In genomic region chr3:155026999-155027591, GRCh38 we compare ENCODE assay signal across 11 cellular contexts. TPM values are rescaled to one million over a fixed set of nuclear protein-coding genes. Genes with fewer than 3 reads are reported as not detected.
DNase-seq lines count a peak whose midpoint lies in the region; TF ChIP-seq lines count a peak whose summit lies in the region.
"Had no signal": no experiment of that assay in that cellular context is flagged by ENCODE, and none has a peak within 500 bp of the region (broad histone marks: within the 10 kb centered on the region; RNA-seq: fewer than 3 reads in every experiment).

No MANE protein-coding gene starts in this region.

- H2AFZ ChIP-seq in osteoblast (ENCODE audit: low read length) (peak overlapping the region; percentile 56), PC-9 (no peak overlapping the region)

- H3K27ac Mint-ChIP-seq in osteocyte (ENCODE audit: unreplicated experiment), result no peak overlapping the region
- H3K27ac Mint-ChIP-seq: activated CD4-positive, alpha-beta T cell treated with anti-CD3 and anti-CD28 coated beads for 36 hours; activated naive CD8-positive, alpha-beta T cell treated with anti-CD3 and anti-CD28 coated beads for 36 hours had no signal

- H3K36me3 Mint-ChIP-seq in osteocyte (ENCODE audit: unreplicated experiment), result peaks cover 3% of the 10 kb centered on the region
- H3K36me3 Mint-ChIP-seq: activated naive CD8-positive, alpha-beta T cell treated with anti-CD3 and anti-CD28 coated beads for 36 hours had no signal

- POLR2A ChIA-PET in PC-9 (lab: Charles Lee; ENCODE audit: unreplicated experiment), result no interaction called here

- H3K4me3 ChIP-seq in choroid plexus epithelial cell (ENCODE audit: low read depth, low read length) (no peak overlapping the region), osteoblast (ENCODE audit: insufficient read depth, low read length) (no peak overlapping the region), PC-9 (no peak overlapping the region)

- H3K79me2 ChIP-seq in osteoblast (ENCODE audit: insufficient read depth, low read length) (no peaks in the 10 kb centered on the region), PC-9 (ENCODE audit: low read depth) (no peaks in the 10 kb centered on the region)

- H3K4me2 ChIP-seq in osteoblast (ENCODE audit: insufficient read depth, low read length), result no peak overlapping the region
- H3K4me2 ChIP-seq in PC-9, result no peak overlapping the region

- no peaks in the 10 kb centered on the region for H3K9me3 Mint-ChIP-seq in osteocyte (ENCODE audit: unreplicated experiment)

- CTCF ChIA-PET in PC-9 (lab: Charles Lee), result no interaction called here

- no peaks in the 10 kb centered on the region for H3F3A ChIP-seq in PC-9 (ENCODE audit: insufficient read depth, low read depth)

- H3K4me3 Mint-ChIP-seq in osteocyte (ENCODE audit: unreplicated experiment), result no peak overlapping the region
- H3K4me3 Mint-ChIP-seq: activated CD4-positive, alpha-beta T cell treated with anti-CD3 and anti-CD28 coated beads for 36 hours; activated naive CD8-positive, alpha-beta T cell treated with anti-CD3 and anti-CD28 coated beads for 36 hours had no signal

- no peaks in the 10 kb centered on the region for H3K9me3 ChIP-seq in osteoblast (ENCODE audit: low read depth, low read length)
- no peaks in the 10 kb centered on the region for H3K9me3 ChIP-seq in PC-9 (ENCODE audit: insufficient read depth, low read depth)

- H3K27me3 ChIP-seq in osteoblast (ENCODE audit: insufficient read depth, low read length) (no peaks in the 10 kb centered on the region), PC-9 (ENCODE audit: insufficient read depth, low read depth) (no peaks in the 10 kb centered on the region)

- BruUV-seq in PC-9 (replicated peaks; lab: Mats Ljungman, UMichigan), result no TSS peak

- H3K27ac ChIP-seq in osteoblast (ENCODE audit: low read depth, low read length) (peak overlapping the region; percentile 9), PC-9 (no peak overlapping the region)

- intact Hi-C loops in PC-9 (cut with micrococcal nuclease; ENCODE audit: unreplicated experiment), result no loop called here

- H3K4me1 ChIP-seq in osteoblast (ENCODE audit: insufficient read depth, low read length) (peaks cover 22% of the 10 kb centered on the region), PC-9 (replicated peaks; ENCODE audit: insufficient read depth) (no peaks in the 10 kb centered on the region)

- peak; percentile 59 for DNase-seq in ELF-1 (ENCODE audit: low read depth, low spot score)
- peak; percentile 75 for DNase-seq in NCI-H82 (lab: John Stamatoyannopoulos, UW)
- peak; percentile 58 for DNase-seq in choroid plexus epithelial cell (ENCODE audit: low read depth)
- no peak for DNase-seq in osteoblast (ENCODE audit: insufficient read length, low spot score, missing footprints)
- no peak for DNase-seq in osteocyte (ENCODE audit: extremely low spot score, unreplicated experiment)
- no peak for DNase-seq in occipital lobe (lab: John Stamatoyannopoulos, UW)
- no peak for DNase-seq in amygdala (lab: John Stamatoyannopoulos, UW)
- no peak for DNase-seq in PC-9
- DNase-seq: activated CD4-positive, alpha-beta T cell treated with anti-CD3 and anti-CD28 coated beads for 36 hours; activated naive CD8-positive, alpha-beta T cell treated with anti-CD3 and anti-CD28 coated beads for 36 hours; GDM1 had no signal

- TF ChIP-seq CTCF in choroid plexus epithelial cell (conservative IDR thresholded peaks at IDR 0.05; ENCODE audit: low read depth, low read length) (no peak), osteoblast (IDR thresholded peaks at IDR 0.05; ENCODE audit: extremely low read depth, low read depth, low read length) (no peak), osteocyte (IDR thresholded peaks at IDR 0.05) (no peak), PC-9 (conservative IDR thresholded peaks at IDR 0.05) (no peak)

- peaks cover 36% of the 10 kb centered on the region for H3K4me1 Mint-ChIP-seq in osteocyte (ENCODE audit: unreplicated experiment)
- H3K4me1 Mint-ChIP-seq: activated CD4-positive, alpha-beta T cell treated with anti-CD3 and anti-CD28 coated beads for 36 hours; activated naive CD8-positive, alpha-beta T cell treated with anti-CD3 and anti-CD28 coated beads for 36 hours had no signal

- H3K36me3 ChIP-seq in osteoblast (ENCODE audit: insufficient read depth, low read length), result no peaks in the 10 kb centered on the region
- H3K36me3 ChIP-seq in PC-9 (ENCODE audit: low read depth), result no peaks in the 10 kb centered on the region

- no peaks in the 10 kb centered on the region; the same call in 1 of the 2 replicates for H3K9me2 ChIP-seq in PC-9 (ENCODE audit: insufficient read depth)

- H3K27me3 Mint-ChIP-seq in osteocyte (ENCODE audit: unreplicated experiment), result no peaks in the 10 kb centered on the region
- H3K27me3 Mint-ChIP-seq: activated CD4-positive, alpha-beta T cell treated with anti-CD3 and anti-CD28 coated beads for 36 hours; activated naive CD8-positive, alpha-beta T cell treated with anti-CD3 and anti-CD28 coated beads for 36 hours had no signal

- H4K20me1 ChIP-seq in osteoblast (ENCODE audit: insufficient read depth, low read length), result no peaks in the 10 kb centered on the region
- H4K20me1 ChIP-seq in PC-9 (ENCODE audit: insufficient read depth), result no peaks in the 10 kb centered on the region

RNA-seq across cellular contexts. Expression of gene MME, which starts 53.0 kb away (rescaled TPM):
- total RNA-seq in osteoblast (102 and 261 TPM in 2 replicates), osteocyte (13.9 and 14.5 TPM in 2 replicates), occipital lobe (7.2 TPM), PC-9 (2021) (1.7 and 2.1 TPM in 2 replicates)
- total RNA-seq: activated naive CD8-positive, alpha-beta T cell treated with anti-CD3 and anti-CD28 coated beads for 36 hours had no signal

Comparison
In these comparisons a context has a peak if more than half of its experiments do, and no peak if none do; other contexts are left out.
1. DNase-seq: peak in ELF-1 (single experiment), NCI-H82 (single experiment) and choroid plexus epithelial cell (single experiment); none in osteoblast (single experiment), osteocyte (single experiment), occipital lobe (single experiment), amygdala (0 of 56) and PC-9 (0 of 2).